ENCODE assay signal across 1 cellular context in the genomic region with DNA sequence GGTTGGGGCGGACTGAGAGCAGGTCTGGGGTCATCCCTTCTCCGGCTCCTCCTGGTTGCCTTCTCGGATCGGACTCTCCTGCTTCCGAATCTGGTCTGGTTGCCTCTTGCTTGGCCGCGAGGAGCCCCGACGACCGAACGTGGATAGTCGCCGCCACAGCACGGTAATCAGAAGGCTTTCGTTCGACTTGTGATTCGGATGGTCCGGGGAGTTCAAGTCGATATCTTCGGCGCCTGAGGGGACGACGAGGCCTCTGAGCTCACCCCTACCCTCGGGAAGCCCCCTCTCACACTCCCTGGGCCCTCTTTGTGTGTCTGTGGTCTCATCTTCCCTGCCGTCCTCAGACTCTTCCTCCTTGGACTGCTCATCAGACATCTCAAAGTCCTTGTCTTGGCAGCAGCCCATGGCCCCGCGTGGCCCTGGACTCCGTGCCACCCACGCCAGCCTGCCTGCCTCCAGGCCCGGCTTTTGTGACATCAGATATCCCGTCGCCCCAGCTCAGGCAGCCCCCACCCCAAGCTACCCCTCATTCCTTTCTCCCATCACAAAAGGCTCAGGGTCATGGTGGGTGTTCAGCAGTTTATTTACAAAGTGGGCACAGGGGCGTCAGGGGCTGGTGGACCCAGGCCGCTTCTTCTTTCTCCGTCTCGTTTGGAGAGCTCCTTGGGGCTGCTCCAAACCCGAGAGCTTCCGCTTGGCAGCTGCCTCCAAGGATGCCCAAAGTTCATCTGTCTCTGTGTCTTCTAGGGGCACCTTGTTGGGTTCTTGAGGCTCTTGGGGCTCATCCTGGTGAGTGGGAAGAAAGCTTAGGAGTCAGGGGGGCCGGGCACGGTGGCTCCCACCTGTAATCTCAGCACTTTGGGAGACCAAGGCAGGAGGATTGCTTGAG.
TF ChIP-seq lines count a peak whose summit lies in the region.

Gene TEX54 (minus strand): TSS at position 496 of the 889 bp plus-strand sequence.

TF ChIP-seq in HepG2, 621 proteins besides CTCF, POLR2A, EP300 and RAD21 (continued from another document):
- TF ChIP-seq, protein P1, sequence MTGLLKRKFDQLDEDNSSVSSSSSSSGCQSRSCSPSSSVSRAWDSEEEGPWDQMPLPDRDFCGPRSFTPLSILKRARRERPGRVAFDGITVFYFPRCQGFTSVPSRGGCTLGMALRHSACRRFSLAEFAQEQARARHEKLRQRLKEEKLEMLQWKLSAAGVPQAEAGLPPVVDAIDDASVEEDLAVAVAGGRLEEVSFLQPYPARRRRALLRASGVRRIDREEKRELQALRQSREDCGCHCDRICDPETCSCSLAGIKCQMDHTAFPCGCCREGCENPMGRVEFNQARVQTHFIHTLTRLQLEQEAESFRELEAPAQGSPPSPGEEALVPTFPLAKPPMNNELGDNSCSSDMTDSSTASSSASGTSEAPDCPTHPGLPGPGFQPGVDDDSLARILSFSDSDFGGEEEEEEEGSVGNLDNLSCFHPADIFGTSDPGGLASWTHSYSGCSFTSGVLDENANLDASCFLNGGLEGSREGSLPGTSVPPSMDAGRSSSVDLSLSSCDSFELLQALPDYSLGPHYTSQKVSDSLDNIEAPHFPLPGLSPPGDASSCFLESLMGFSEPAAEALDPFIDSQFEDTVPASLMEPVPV (CRISPR knock-in tag; IDR thresholded peaks at IDR 0.05) = 0 out of 2 replicates have a peak, but pooled peaks have one; percentile 58
- TF ChIP-seq ZNF614 (CRISPR knock-in tag; IDR thresholded peaks at IDR 0.05; ENCODE audit: borderline replicate concordance) (0 out of 2 replicates have a peak, but pooled peaks have one; percentile 31), PHF8 (CRISPR knock-in tag; IDR thresholded peaks at IDR 0.05) (peak; percentile 11; the same call in 1 of the 2 replicates), ZNF704 (CRISPR knock-in tag; IDR thresholded peaks at IDR 0.05; ENCODE audit: borderline replicate concordance) (0 out of 2 replicates have a peak, but pooled peaks have one; percentile 7), SMAD9 (CRISPR knock-in tag; IDR thresholded peaks at IDR 0.05) (no peak), ZNF331 (CRISPR knock-in tag; IDR thresholded peaks at IDR 0.05) (0 out of 2 replicates have a peak, but pooled peaks have one; percentile 11), RBFOX2 (IDR thresholded peaks at IDR 0.05; ENCODE audit: low read depth, low read length) (peak; percentile 13; the same call in 1 of the 2 replicates), ZNF367 (CRISPR knock-in tag; IDR thresholded peaks at IDR 0.05; ENCODE audit: borderline replicate concordance) (no peak), KDM1A (CRISPR knock-in tag; IDR thresholded peaks at IDR 0.05) (no peak), HOXA5 (CRISPR knock-in tag; IDR thresholded peaks at IDR 0.05) (peak; percentile 54; the same call in 1 of the 2 replicates), ZBTB3 (CRISPR knock-in tag; IDR thresholded peaks at IDR 0.05; ENCODE audit: borderline replicate concordance, low read depth) (no peak), ZSCAN31 (CRISPR knock-in tag; IDR thresholded peaks at IDR 0.05; ENCODE audit: low read depth) (no peak), GATA4 (IDR thresholded peaks at IDR 0.05; ENCODE audit: borderline replicate concordance, low read depth) (0 out of 2 replicates have a peak, but pooled peaks have one; percentile 0), ZNF496 (CRISPR knock-in tag; IDR thresholded peaks at IDR 0.05; ENCODE audit: insufficient replicate concordance) (no peak), MED1 (CRISPR knock-in tag; IDR thresholded peaks at IDR 0.05) (peak; percentile 35; the same call in 1 of the 2 replicates), ZNF766 (CRISPR knock-in tag; IDR thresholded peaks at IDR 0.05; ENCODE audit: borderline replicate concordance) (0 out of 2 replicates have a peak, but pooled peaks have one; percentile 23), WIZ (CRISPR knock-in tag; IDR thresholded peaks at IDR 0.05) (no peak), SIN3B (IDR thresholded peaks at IDR 0.05; ENCODE audit: low read length) (no peak), RFX1 (IDR thresholded peaks at IDR 0.05) (no peak), KLF16 (CRISPR knock-in tag; IDR thresholded peaks at IDR 0.05) (no peak), ZNF550 (CRISPR knock-in tag; IDR thresholded peaks at IDR 0.05; ENCODE audit: borderline replicate concordance) (no peak), KDM2A (CRISPR knock-in tag; IDR thresholded peaks at IDR 0.05; ENCODE audit: borderline replicate concordance, low read depth) (peak; percentile 48), ZNF280D (CRISPR knock-in tag; IDR thresholded peaks at IDR 0.05) (0 out of 2 replicates have a peak, but pooled peaks have one; percentile 62), ZC3H13 (CRISPR knock-in tag; IDR thresholded peaks at IDR 0.05) (0 out of 2 replicates have a peak, but pooled peaks have one; percentile 72), EED (CRISPR knock-in tag; IDR thresholded peaks at IDR 0.05) (0 out of 2 replicates have a peak, but pooled peaks have one; percentile 46), HNF4G (IDR thresholded peaks at IDR 0.05; ENCODE audit: borderline replicate concordance, low read depth, low read length) (no peak), HNF4G (CRISPR knock-in tag; IDR thresholded peaks at IDR 0.05; ENCODE audit: borderline replicate concordance, low read depth) (no peak), AGO1 (IDR thresholded peaks at IDR 0.05; ENCODE audit: low read depth, low read length, poor library complexity, severe bottlenecking) (peak; percentile 79), ZSCAN20 (CRISPR knock-in tag; IDR thresholded peaks at IDR 0.05; ENCODE audit: borderline replicate concordance) (0 out of 2 replicates have a peak, but pooled peaks have one; percentile 58), CCDC6 (CRISPR knock-in tag; IDR thresholded peaks at IDR 0.05) (no peak)
- TF ChIP-seq, protein P2, sequence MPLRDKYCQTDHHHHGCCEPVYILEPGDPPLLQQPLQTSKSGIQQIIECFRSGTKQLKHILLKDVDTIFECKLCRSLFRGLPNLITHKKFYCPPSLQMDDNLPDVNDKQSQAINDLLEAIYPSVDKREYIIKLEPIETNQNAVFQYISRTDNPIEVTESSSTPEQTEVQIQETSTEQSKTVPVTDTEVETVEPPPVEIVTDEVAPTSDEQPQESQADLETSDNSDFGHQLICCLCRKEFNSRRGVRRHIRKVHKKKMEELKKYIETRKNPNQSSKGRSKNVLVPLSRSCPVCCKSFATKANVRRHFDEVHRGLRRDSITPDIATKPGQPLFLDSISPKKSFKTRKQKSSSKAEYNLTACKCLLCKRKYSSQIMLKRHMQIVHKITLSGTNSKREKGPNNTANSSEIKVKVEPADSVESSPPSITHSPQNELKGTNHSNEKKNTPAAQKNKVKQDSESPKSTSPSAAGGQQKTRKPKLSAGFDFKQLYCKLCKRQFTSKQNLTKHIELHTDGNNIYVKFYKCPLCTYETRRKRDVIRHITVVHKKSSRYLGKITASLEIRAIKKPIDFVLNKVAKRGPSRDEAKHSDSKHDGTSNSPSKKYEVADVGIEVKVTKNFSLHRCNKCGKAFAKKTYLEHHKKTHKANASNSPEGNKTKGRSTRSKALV (CRISPR knock-in tag; IDR thresholded peaks at IDR 0.05) = 0 out of 2 replicates have a peak, but pooled peaks have one; percentile 49
- TF ChIP-seq, protein P3, sequence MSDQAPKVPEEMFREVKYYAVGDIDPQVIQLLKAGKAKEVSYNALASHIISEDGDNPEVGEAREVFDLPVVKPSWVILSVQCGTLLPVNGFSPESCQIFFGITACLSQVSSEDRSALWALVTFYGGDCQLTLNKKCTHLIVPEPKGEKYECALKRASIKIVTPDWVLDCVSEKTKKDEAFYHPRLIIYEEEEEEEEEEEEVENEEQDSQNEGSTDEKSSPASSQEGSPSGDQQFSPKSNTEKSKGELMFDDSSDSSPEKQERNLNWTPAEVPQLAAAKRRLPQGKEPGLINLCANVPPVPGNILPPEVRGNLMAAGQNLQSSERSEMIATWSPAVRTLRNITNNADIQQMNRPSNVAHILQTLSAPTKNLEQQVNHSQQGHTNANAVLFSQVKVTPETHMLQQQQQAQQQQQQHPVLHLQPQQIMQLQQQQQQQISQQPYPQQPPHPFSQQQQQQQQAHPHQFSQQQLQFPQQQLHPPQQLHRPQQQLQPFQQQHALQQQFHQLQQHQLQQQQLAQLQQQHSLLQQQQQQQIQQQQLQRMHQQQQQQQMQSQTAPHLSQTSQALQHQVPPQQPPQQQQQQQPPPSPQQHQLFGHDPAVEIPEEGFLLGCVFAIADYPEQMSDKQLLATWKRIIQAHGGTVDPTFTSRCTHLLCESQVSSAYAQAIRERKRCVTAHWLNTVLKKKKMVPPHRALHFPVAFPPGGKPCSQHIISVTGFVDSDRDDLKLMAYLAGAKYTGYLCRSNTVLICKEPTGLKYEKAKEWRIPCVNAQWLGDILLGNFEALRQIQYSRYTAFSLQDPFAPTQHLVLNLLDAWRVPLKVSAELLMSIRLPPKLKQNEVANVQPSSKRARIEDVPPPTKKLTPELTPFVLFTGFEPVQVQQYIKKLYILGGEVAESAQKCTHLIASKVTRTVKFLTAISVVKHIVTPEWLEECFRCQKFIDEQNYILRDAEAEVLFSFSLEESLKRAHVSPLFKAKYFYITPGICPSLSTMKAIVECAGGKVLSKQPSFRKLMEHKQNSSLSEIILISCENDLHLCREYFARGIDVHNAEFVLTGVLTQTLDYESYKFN (CRISPR knock-in tag; conservative IDR thresholded peaks at IDR 0.05) = no peak
- TF ChIP-seq, protein P4, sequence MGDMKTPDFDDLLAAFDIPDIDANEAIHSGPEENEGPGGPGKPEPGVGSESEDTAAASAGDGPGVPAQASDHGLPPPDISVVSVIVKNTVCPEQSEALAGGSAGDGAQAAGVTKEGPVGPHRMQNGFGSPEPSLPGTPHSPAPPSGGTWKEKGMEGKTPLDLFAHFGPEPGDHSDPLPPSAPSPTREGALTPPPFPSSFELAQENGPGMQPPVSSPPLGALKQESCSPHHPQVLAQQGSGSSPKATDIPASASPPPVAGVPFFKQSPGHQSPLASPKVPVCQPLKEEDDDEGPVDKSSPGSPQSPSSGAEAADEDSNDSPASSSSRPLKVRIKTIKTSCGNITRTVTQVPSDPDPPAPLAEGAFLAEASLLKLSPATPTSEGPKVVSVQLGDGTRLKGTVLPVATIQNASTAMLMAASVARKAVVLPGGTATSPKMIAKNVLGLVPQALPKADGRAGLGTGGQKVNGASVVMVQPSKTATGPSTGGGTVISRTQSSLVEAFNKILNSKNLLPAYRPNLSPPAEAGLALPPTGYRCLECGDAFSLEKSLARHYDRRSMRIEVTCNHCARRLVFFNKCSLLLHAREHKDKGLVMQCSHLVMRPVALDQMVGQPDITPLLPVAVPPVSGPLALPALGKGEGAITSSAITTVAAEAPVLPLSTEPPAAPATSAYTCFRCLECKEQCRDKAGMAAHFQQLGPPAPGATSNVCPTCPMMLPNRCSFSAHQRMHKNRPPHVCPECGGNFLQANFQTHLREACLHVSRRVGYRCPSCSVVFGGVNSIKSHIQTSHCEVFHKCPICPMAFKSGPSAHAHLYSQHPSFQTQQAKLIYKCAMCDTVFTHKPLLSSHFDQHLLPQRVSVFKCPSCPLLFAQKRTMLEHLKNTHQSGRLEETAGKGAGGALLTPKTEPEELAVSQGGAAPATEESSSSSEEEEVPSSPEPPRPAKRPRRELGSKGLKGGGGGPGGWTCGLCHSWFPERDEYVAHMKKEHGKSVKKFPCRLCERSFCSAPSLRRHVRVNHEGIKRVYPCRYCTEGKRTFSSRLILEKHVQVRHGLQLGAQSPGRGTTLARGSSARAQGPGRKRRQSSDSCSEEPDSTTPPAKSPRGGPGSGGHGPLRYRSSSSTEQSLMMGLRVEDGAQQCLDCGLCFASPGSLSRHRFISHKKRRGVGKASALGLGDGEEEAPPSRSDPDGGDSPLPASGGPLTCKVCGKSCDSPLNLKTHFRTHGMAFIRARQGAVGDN (CRISPR knock-in tag; IDR thresholded peaks at IDR 0.05) = peak; percentile 56; the same call in 1 of the 2 replicates
